20 cellular contexts compared by ENCODE assay signal in the genomic region with DNA sequence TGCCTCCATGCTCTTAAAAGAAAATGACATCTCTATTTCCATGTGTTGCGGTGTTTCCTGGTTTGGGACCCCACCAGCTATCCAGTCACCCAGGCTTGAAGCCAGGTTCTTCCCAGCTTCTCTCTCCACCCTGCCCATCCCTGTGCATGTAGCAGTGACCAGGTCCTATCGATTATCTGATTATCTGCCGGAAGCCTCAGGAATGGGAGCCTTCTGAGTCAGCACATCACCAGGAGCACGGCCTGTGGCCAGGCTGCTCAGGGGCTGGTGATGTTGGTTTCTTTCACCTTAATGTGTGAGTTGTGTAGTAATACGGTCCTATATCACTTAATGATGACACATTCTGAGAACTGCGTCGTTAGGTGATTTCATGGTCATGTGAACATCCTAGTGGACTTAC. TPM values are rescaled to one million over a fixed set of nuclear protein-coding genes. Genes with fewer than 3 reads are reported as not detected.
"Had no signal": no experiment of that assay in that cellular context is flagged by ENCODE, and none has a peak within 500 bp of the region (broad histone marks: within the 10 kb centered on the region; RNA-seq: fewer than 3 reads in every experiment).

No MANE protein-coding gene starts in this region.

- H3K9me3 Mint-ChIP-seq: dendritic cell treated with granulocyte-macrophage colony-stimulating factor and Interleukin-4, amounts not matched to agents 40 ng/mL and 50 ng/mL, for 4 days; endodermal cell; naive thymus-derived CD8-positive, alpha-beta T cell; nephron progenitor cell; stimulated activated memory B cell treated with anti-CD40 and anti-IgM and Interleukin-4, amounts not matched to agents 10 μg/mL and 1 μg/mL and 100 μg/mL, for 72 hours had no signal

- H3K27ac ChIP-seq: colonic mucosa, epithelial cell of prostate, gastrocnemius medialis, left lung, ovary, psoas muscle, sigmoid colon, testis, tibial artery, upper lobe of left lung had no signal

- H3K36me3 ChIP-seq: colonic mucosa, gastrocnemius medialis, ovary, tibial artery had no signal

- DNase-seq: kidney, midbrain, occipital lobe, sigmoid colon had no signal

- H3K36me3 Mint-ChIP-seq: stimulated activated memory B cell treated with anti-CD40 and anti-IgM and Interleukin-4, amounts not matched to agents 10 μg/mL and 1 μg/mL and 100 μg/mL, for 72 hours had no signal

- H3K27ac Mint-ChIP-seq: dendritic cell treated with granulocyte-macrophage colony-stimulating factor and Interleukin-4, amounts not matched to agents 40 ng/mL and 50 ng/mL, for 4 days; endodermal cell; nephron progenitor cell; stimulated activated memory B cell treated with anti-CD40 and anti-IgM and Interleukin-4, amounts not matched to agents 10 μg/mL and 1 μg/mL and 100 μg/mL, for 72 hours had no signal

- H3K4me3 ChIP-seq: colonic mucosa, gastrocnemius medialis, left lung, ovary, psoas muscle, sigmoid colon, testis, tibial artery, upper lobe of left lung had no signal

- H3K27me3 Mint-ChIP-seq: dendritic cell treated with granulocyte-macrophage colony-stimulating factor and Interleukin-4, amounts not matched to agents 40 ng/mL and 50 ng/mL, for 4 days; naive thymus-derived CD8-positive, alpha-beta T cell; stimulated activated memory B cell treated with anti-CD40 and anti-IgM and Interleukin-4, amounts not matched to agents 10 μg/mL and 1 μg/mL and 100 μg/mL, for 72 hours had no signal

- H3K9me3 ChIP-seq: colonic mucosa, gastrocnemius medialis, left lung, ovary, psoas muscle, sigmoid colon, testis, tibial artery, upper lobe of left lung had no signal

- FAIRE-seq: kidney had no signal

- H3K4me3 Mint-ChIP-seq: dendritic cell treated with granulocyte-macrophage colony-stimulating factor and Interleukin-4, amounts not matched to agents 40 ng/mL and 50 ng/mL, for 4 days; endodermal cell; naive thymus-derived CD8-positive, alpha-beta T cell; nephron progenitor cell; stimulated activated memory B cell treated with anti-CD40 and anti-IgM and Interleukin-4, amounts not matched to agents 10 μg/mL and 1 μg/mL and 100 μg/mL, for 72 hours had no signal

- H3K27me3 ChIP-seq: colonic mucosa, gastrocnemius medialis, left lung, ovary, sigmoid colon, testis, tibial artery, upper lobe of left lung had no signal

- H3K4me1 ChIP-seq: colonic mucosa, sigmoid colon, testis had no signal

RNA-seq across cellular contexts. Expression of a gene that starts 34.1 kb away (rescaled TPM):
- total RNA-seq: left lung, skeletal muscle tissue had no signal

RNA-seq across cellular contexts. Expression of a gene that starts 50.4 kb away (rescaled TPM):
- total RNA-seq: gastrocnemius medialis, myocyte, occipital lobe, skeletal muscle tissue had no signal
